In the genomic region with DNA sequence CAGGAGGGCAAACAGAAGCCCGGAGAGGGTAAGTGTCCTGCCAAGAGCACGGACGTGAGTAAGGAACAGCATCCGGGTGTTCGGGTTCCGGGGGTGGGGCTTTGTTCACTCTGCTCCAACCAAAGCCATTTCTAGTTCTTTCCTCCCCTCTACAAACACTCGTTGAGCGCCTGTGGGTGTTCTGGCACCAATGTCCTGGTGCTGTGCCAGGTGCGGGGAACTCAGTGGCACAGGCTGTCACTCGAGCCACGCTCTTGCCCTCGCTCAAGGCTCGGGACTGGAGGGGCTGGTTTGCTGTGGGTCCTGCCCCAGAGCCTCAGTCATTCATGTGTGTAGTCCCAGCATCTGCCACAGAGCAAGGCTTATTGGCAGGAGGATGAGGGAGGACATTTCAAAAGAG, we compare ENCODE assay signal across 13 cellular contexts.
DNase-seq lines count a peak whose midpoint lies in the region; ATAC-seq and TF ChIP-seq lines count a peak whose summit lies in the region.
"Had no signal": no experiment of that assay in that cellular context is flagged by ENCODE, and none has a peak within 500 bp of the region (broad histone marks: within the 10 kb centered on the region; RNA-seq: fewer than 3 reads in every experiment).

No MANE protein-coding gene starts in this region.

- H3K4me1 ChIP-seq in lower lobe of right lung (no peaks in the 10 kb centered on the region), thyroid gland (peaks cover 6 to 19% of the 10 kb centered on the region in 2 donors)

- H3K9me3 ChIP-seq in lower lobe of right lung (no peaks in the 10 kb centered on the region), thyroid gland (no peaks in the 10 kb centered on the region)

- TF ChIP-seq CTCF in coronary artery (IDR thresholded peaks at IDR 0.05) (no peak), lower lobe of right lung (IDR thresholded peaks at IDR 0.05) (no peak), thyroid gland (IDR thresholded peaks at IDR 0.05) (peak in 1 of 6 experiments; percentile 12), CD14-positive monocyte (IDR thresholded peaks at IDR 0.05) (no peak)

- H3K9me3 Mint-ChIP-seq in CD14-positive monocyte, result peaks cover 0 to 9% (median 2%) of the 10 kb centered on the region in 7 donors
- H3K9me3 Mint-ChIP-seq: activated T-helper 2 cell treated with anti-CD3 and anti-CD28 coated beads, Interferon-gamma antibody, Interleukin-2, Interleukin-4, amounts not matched to agents 10 μg/mL and 5 μg/mL and 100 μg/mL, durations not matched to agents 14 hours and 24 hours and 36 hours had no signal

- no peak overlapping the region for H3K4me3 Mint-ChIP-seq in CD14-positive monocyte

- ATAC-seq in lower lobe of right lung, result peak; percentile 44 to 64

- intact Hi-C loops in lower lobe of right lung (cut with DNase I), result no loop called here
- intact Hi-C loops in thyroid gland (cut with DNase I), result no loop called here
- intact Hi-C loops in CD14-positive monocyte (cut with micrococcal nuclease), result no loop called here

- H3K36me3 ChIP-seq in lower lobe of right lung, result no peaks in the 10 kb centered on the region
- no peaks in the 10 kb centered on the region for H3K36me3 ChIP-seq in thyroid gland

- no peaks in the 10 kb centered on the region for H3K4me1 Mint-ChIP-seq in CD14-positive monocyte

- H3K27ac Mint-ChIP-seq in CD14-positive monocyte, result no peak overlapping the region
- H3K27ac Mint-ChIP-seq: activated T-helper 2 cell treated with anti-CD3 and anti-CD28 coated beads, Interferon-gamma antibody, Interleukin-2, Interleukin-4, amounts not matched to agents 10 μg/mL and 5 μg/mL and 100 μg/mL, durations not matched to agents 14 hours and 24 hours and 36 hours had no signal

- TF ChIP-seq POLR2A in thyroid gland (IDR thresholded peaks at IDR 0.05), result peak in 1 of 2 donors; percentile 38

- H3K27ac ChIP-seq in coronary artery (peak overlapping the region; percentile 43 to 84), lower lobe of right lung (no peak overlapping the region), thyroid gland (peak overlapping the region in 1 of 3 donors; percentile 65)

- 20 to 38% methylated on average over 7 to 10 of the region's 13 CpGs for WGBS in thyroid gland, 2 donors

- H3K36me3 Mint-ChIP-seq in CD14-positive monocyte, result no peaks in the 10 kb centered on the region

- H3K27me3 ChIP-seq in lower lobe of right lung (ENCODE audit: low read depth) (no peaks in the 10 kb centered on the region), thyroid gland (no peaks in the 10 kb centered on the region)

- peak; percentile 65 for DNase-seq in NCI-H2107 treated with DMSO at 0.1 percent for 48 hours (lab: John Stamatoyannopoulos, UW; ENCODE audit: unreplicated experiment)
- DNase-seq in NCI-H2107 (lab: John Stamatoyannopoulos, UW), result no peak
- no peak for DNase-seq in coronary artery (ENCODE audit: low spot score)
- DNase-seq in lower lobe of right lung, result peak; percentile 70
- peak; percentile 84 to 87 for DNase-seq in thyroid gland
- DNase-seq in CD14-positive monocyte (ENCODE audit: low spot score), result no peak
- DNase-seq in islet precursor cell, result no peak
- DNase-seq in retina, result no peak
- DNase-seq: activated CD4-positive, alpha-beta T cell treated with anti-CD3 and anti-CD28 coated beads, Interleukin-2, amount 50 U/mL, for 1 hour; DND-41; kidney glomerular epithelial cell; stimulated activated CD4-positive, alpha-beta T cell treated with anti-CD3 and anti-CD28 coated beads, Interleukin-2, amount 100 ng/mL, for 48 hours had no signal

- no peaks in the 10 kb centered on the region for H3K27me3 Mint-ChIP-seq in CD14-positive monocyte (ENCODE audit: low read depth in 3 of 3)

- H3K4me3 ChIP-seq in coronary artery (peak overlapping the region; percentile 60), lower lobe of right lung (no peak overlapping the region), thyroid gland (replicated peaks in 1 of 3) (no peak overlapping the region)

Comparison
In these comparisons a context has a peak if more than half of its experiments do, and no peak if none do; other contexts are left out.
1. DNase-seq: peak in NCI-H2107 treated with DMSO at 0.1 percent for 48 hours (single experiment), lower lobe of right lung (single experiment) and thyroid gland (2 of 2); none in NCI-H2107 (single experiment), coronary artery (single experiment), CD14-positive monocyte (single experiment), islet precursor cell (single experiment) and retina (single experiment).